Comparison of ENCODE assay signal across 9 cellular contexts in genomic region chr7:144812379-144813283, GRCh38. TPM values are rescaled to one million over a fixed set of nuclear protein-coding genes. Genes with fewer than 3 reads are reported as not detected.
DNase-seq lines count a peak whose midpoint lies in the region; ATAC-seq and FAIRE-seq lines count a peak whose summit lies in the region.
"Had no signal": no experiment of that assay in that cellular context is flagged by ENCODE, and none has a peak within 500 bp of the region (broad histone marks: within the 10 kb centered on the region; RNA-seq: fewer than 3 reads in every experiment).

No MANE protein-coding gene starts in this region.

- H3K27me3 Mint-ChIP-seq in activated naive CD8-positive, alpha-beta T cell treated with anti-CD3 and anti-CD28 coated beads for 36 hours, result no peaks in the 10 kb centered on the region

- peak; percentile 97 for ATAC-seq in GM21367 (IDR thresholded peaks at IDR 0.05; ENCODE audit: unreplicated experiment)
- ATAC-seq in HG03469 (IDR thresholded peaks at IDR 0.05; ENCODE audit: unreplicated experiment), result peak; percentile 83

- no peak for FAIRE-seq in urothelium cell line (lab: Jason Lieb, UNC)
- FAIRE-seq: islet of Langerhans had no signal

- H3K4me3 Mint-ChIP-seq in activated naive CD8-positive, alpha-beta T cell treated with anti-CD3 and anti-CD28 coated beads for 36 hours, result peak overlapping the region; percentile 79

- peaks cover 51% of the 10 kb centered on the region for H3K4me1 Mint-ChIP-seq in activated naive CD8-positive, alpha-beta T cell treated with anti-CD3 and anti-CD28 coated beads for 36 hours

- H3K36me3 Mint-ChIP-seq in activated naive CD8-positive, alpha-beta T cell treated with anti-CD3 and anti-CD28 coated beads for 36 hours, result peaks cover 30% of the 10 kb centered on the region

- H3K9me3 Mint-ChIP-seq in activated naive CD8-positive, alpha-beta T cell treated with anti-CD3 and anti-CD28 coated beads for 36 hours, result peaks cover 6% of the 10 kb centered on the region

- peak overlapping the region; percentile 93 for H3K27ac Mint-ChIP-seq in activated naive CD8-positive, alpha-beta T cell treated with anti-CD3 and anti-CD28 coated beads for 36 hours

- H3K4me3 ChIP-seq in GM08714 (ENCODE audit: low read length), result peak overlapping the region; percentile 28; the same call in 1 of the 2 replicates

- DNase-seq in activated naive CD8-positive, alpha-beta T cell treated with anti-CD3 and anti-CD28 coated beads for 36 hours, result peak; percentile 36
- DNase-seq in amygdala (lab: John Stamatoyannopoulos, UW), result no peak
- DNase-seq in OCI-M1 (lab: John Stamatoyannopoulos, UW), result no peak
- no peak for DNase-seq in urothelium cell line (ENCODE audit: low spot score)
- no peak for DNase-seq in putamen (ENCODE audit: low spot score)

RNA-seq across cellular contexts. Expression of gene TPK1, which starts 23.2 kb away (rescaled TPM):
- total RNA-seq in activated naive CD8-positive, alpha-beta T cell treated with anti-CD3 and anti-CD28 coated beads for 36 hours, result 10 to 100 TPM; 16.7 to 21.4 TPM
